Comparison of ENCODE assay signal across 2 cellular contexts in the genomic region with DNA sequence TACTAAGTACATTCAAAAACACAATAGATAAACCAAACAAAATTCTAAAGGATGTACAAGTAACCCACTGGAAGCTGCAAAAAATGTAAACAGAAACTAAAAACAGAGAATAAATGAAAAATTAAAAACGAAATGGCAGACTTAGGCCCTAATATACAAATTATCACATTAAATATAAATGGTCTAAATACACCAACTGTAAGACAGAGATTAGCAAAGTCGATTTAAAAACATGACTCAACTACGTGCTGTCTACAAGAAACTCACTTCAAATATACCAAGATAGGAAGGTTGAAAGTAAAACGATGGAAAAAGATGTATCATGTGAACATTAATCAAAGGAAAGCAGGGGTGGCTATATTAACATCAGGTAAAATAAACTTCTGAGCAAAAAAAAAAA.
A peak's percentile ranks its signal among the peaks of the same experiment; 100 is the strongest.
TF ChIP-seq lines count a peak whose summit lies in the region.

No MANE protein-coding gene starts in this region.

TF ChIP-seq in HCT116, 20 proteins besides CTCF, POLR2A, EP300 and RAD21:
- TF ChIP-seq, protein P1, sequence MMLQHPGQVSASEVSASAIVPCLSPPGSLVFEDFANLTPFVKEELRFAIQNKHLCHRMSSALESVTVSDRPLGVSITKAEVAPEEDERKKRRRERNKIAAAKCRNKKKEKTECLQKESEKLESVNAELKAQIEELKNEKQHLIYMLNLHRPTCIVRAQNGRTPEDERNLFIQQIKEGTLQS (IDR thresholded peaks at IDR 0.05), result no peak
- peak; percentile 44; the same call in 1 of the 2 replicates for TF ChIP-seq CBX3 (IDR thresholded peaks at IDR 0.05; ENCODE audit: low read depth)
TF ChIP-seq in HCT116: peak in this region for 1.

TF ChIP-seq in K562, 482 proteins besides CTCF, POLR2A, EP300 and RAD21:
- TF ChIP-seq BACH1 (tag; IDR thresholded peaks at IDR 0.05) (no peak), TRIM24 (IDR thresholded peaks at IDR 0.05) (0 out of 4 replicates have a peak, but pooled peaks of 1 of the 2 experiments have one; percentile 14), ETV6 (IDR thresholded peaks at IDR 0.05; ENCODE audit: borderline replicate concordance in 1 of 2, low read depth in 2 of 2, low read length in 1 of 2) (no peak), ETV6 (CRISPR knock-in tag; IDR thresholded peaks at IDR 0.05; ENCODE audit: borderline replicate concordance) (no peak), CREM (IDR thresholded peaks at IDR 0.05; ENCODE audit: low read depth) (no peak), SMARCA5 (IDR thresholded peaks at IDR 0.05) (peak; percentile 53; the same call in 1 of the 2 replicates), CBX3 (IDR thresholded peaks at IDR 0.05; ENCODE audit: borderline replicate concordance in 1 of 2, low read length in 2 of 2) (peak in 1 of 2 experiments; percentile 57; a peak in 1 of 3 replicates), ADNP (tag; IDR thresholded peaks at IDR 0.05) (peak; percentile 52; the same call in 1 of the 2 replicates), SMARCA4 (IDR thresholded peaks at IDR 0.05) (no peak), EWSR1 (IDR thresholded peaks at IDR 0.05; ENCODE audit: borderline replicate concordance, low read depth, partially characterized antibody) (no peak), MEF2D (tag; conservative IDR thresholded peaks at IDR 0.05; ENCODE audit: low read depth) (no peak), ZNF507 (tag; conservative IDR thresholded peaks at IDR 0.05) (peak; percentile 93), DACH1 (IDR thresholded peaks at IDR 0.05; ENCODE audit: partially characterized antibody) (no peak), MTA3 (IDR thresholded peaks at IDR 0.05; ENCODE audit: borderline replicate concordance) (no peak), BCOR (IDR thresholded peaks at IDR 0.05) (peak; percentile 13; the same call in 1 of the 2 replicates), BRCA1 (IDR thresholded peaks at IDR 0.05) (no peak), BRCA1 (CRISPR knock-in tag; IDR thresholded peaks at IDR 0.05) (no peak), DIDO1 (tag; IDR thresholded peaks at IDR 0.05; ENCODE audit: low read depth) (no peak), HLTF (IDR thresholded peaks at IDR 0.05) (no peak), NCOA4 (IDR thresholded peaks at IDR 0.05; ENCODE audit: partially characterized antibody) (no peak), TRIM28 (IDR thresholded peaks at IDR 0.05) (peak; percentile 51; the same call in 1 of the 2 replicates), PCBP1 (IDR thresholded peaks at IDR 0.05; ENCODE audit: low read depth, low read length, poor library complexity, severe bottlenecking) (no peak)
- TF ChIP-seq, protein P2, sequence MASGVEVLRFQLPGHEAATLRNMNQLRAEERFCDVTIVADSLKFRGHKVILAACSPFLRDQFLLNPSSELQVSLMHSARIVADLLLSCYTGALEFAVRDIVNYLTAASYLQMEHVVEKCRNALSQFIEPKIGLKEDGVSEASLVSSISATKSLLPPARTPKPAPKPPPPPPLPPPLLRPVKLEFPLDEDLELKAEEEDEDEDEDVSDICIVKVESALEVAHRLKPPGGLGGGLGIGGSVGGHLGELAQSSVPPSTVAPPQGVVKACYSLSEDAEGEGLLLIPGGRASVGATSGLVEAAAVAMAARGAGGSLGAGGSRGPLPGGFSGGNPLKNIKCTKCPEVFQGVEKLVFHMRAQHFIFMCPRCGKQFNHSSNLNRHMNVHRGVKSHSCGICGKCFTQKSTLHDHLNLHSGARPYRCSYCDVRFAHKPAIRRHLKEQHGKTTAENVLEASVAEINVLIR (CRISPR knock-in tag; IDR thresholded peaks at IDR 0.05), result no peak
- TF ChIP-seq, protein P3, sequence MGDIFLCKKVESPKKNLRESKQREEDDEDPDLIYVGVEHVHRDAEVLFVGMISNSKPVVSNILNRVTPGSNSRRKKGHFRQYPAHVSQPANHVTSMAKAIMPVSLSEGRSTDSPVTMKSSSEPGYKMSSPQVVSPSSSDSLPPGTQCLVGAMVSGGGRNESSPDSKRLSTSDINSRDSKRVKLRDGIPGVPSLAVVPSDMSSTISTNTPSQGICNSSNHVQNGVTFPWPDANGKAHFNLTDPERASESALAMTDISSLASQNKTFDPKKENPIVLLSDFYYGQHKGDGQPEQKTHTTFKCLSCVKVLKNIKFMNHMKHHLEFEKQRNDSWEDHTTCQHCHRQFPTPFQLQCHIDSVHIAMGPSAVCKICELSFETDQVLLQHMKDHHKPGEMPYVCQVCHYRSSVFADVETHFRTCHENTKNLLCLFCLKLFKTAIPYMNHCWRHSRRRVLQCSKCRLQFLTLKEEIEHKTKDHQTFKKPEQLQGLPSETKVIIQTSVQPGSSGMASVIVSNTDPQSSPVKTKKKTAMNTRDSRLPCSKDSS (IDR thresholded peaks at IDR 0.05; ENCODE audit: low read depth, partially characterized antibody), result peak; percentile 9
- TF ChIP-seq, protein P4, sequence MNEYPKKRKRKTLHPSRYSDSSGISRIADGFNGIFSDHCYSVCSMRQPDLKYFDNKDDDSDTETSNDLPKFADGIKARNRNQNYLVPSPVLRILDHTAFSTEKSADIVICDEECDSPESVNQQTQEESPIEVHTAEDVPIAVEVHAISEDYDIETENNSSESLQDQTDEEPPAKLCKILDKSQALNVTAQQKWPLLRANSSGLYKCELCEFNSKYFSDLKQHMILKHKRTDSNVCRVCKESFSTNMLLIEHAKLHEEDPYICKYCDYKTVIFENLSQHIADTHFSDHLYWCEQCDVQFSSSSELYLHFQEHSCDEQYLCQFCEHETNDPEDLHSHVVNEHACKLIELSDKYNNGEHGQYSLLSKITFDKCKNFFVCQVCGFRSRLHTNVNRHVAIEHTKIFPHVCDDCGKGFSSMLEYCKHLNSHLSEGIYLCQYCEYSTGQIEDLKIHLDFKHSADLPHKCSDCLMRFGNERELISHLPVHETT (CRISPR knock-in tag; conservative IDR thresholded peaks at IDR 0.05 in 1 of 2, IDR thresholded peaks at IDR 0.05 in 1 of 2), result no peak
- TF ChIP-seq, protein P5, sequence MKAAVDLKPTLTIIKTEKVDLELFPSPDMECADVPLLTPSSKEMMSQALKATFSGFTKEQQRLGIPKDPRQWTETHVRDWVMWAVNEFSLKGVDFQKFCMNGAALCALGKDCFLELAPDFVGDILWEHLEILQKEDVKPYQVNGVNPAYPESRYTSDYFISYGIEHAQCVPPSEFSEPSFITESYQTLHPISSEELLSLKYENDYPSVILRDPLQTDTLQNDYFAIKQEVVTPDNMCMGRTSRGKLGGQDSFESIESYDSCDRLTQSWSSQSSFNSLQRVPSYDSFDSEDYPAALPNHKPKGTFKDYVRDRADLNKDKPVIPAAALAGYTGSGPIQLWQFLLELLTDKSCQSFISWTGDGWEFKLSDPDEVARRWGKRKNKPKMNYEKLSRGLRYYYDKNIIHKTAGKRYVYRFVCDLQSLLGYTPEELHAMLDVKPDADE (conservative IDR thresholded peaks at IDR 0.05; ENCODE audit: control insufficient read depth, low read depth, low read length), result no peak
